Comparison of ENCODE assay signal across 8 cellular contexts in the genomic region with DNA sequence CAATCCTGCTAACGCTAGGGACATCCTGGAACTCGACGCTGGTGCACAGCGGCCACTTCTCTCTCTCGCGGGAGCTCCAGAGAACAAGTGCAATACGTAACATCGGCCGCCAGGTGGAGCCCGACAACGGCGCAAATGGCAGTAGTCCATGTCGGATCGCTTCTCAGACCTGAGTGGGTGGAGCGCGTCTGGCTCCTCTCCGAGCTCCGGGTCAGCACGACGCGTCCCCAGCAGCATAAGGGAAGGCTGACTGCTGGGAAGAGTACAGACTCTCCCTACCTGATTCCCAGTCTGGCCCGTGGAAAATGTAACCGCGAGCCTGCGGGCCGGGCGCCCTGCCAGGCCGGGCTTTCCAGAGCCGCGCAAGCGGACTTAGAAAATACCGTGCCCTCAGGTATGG.
DNase-seq lines count a peak whose midpoint lies in the region; ATAC-seq, FAIRE-seq and TF ChIP-seq lines count a peak whose summit lies in the region.
"Not testable (repeated sequence)": the region's sequence is repeated elsewhere in the genome, so short reads cannot be mapped to it uniquely, and the experiment has no call there.

No MANE protein-coding gene starts in this region.

- in situ Hi-C loops in IMR-90 (cut with MboI; ENCODE audit: low sequenced_read_pairs); GM12878 (cut with MboI): not testable (repeated sequence)

- H3K23ac ChIP-seq in IMR-90 (ENCODE audit: low read depth, low read length) = not testable (repeated sequence)

- WGBS in IMR-90 (ENCODE audit: extremely low coverage in 2 of 2, insufficient read length in 1 of 2), 2 experiments = no CpG with 5 or more reads among the region's 32 CpGs
- WGBS in GM12878 (ENCODE audit: insufficient coverage, insufficient replicate concordance, low lambda C conversion rate, missing lambda C conversion rate) = no CpG with 5 or more reads among the region's 32 CpGs

- BruUV-seq in HCT116 (replicated peaks; lab: Mats Ljungman, UMichigan); IMR-90 (replicated peaks; lab: Mats Ljungman, UMichigan); GM12878 (replicated peaks; lab: Mats Ljungman, UMichigan): not testable (repeated sequence)

- intact Hi-C loops in HCT116 (cut with micrococcal nuclease); IMR-90 (cut with micrococcal nuclease); GM12878 (cut with micrococcal nuclease; ENCODE audit: unreplicated experiment): not testable (repeated sequence)

- not testable (repeated sequence) for H3K56ac ChIP-seq in IMR-90 (ENCODE audit: extremely low read depth, insufficient read depth, low read length)

- not testable (repeated sequence) for H3K4me1 ChIP-seq in HCT116 (ENCODE audit: control insufficient read depth in 1 of 2, insufficient read depth in 2 of 2, low read length in 2 of 2); IMR-90 (ENCODE audit: control insufficient read depth, insufficient read depth, low read length); GM12878 (ENCODE audit: control insufficient read depth, insufficient read depth, low read length); keratinocyte (ENCODE audit: control insufficient read depth, extremely low read depth, insufficient read depth, low read length)

- POLR2A ChIA-PET in HCT116 (lab: Charles Lee); IMR-90 (lab: Charles Lee; ENCODE audit: unreplicated experiment); GM12878 (lab: Charles Lee): not testable (repeated sequence)

- H3K9me3 Mint-ChIP-seq in stimulated activated naive CD8-positive, alpha-beta T cell treated with anti-CD3 and anti-CD28 coated beads, Interleukin-15, amount 100 ng/mL, for 72 hours = not testable (repeated sequence)

- not testable (repeated sequence) for TF ChIP-seq RAD21 in HCT116 (IDR thresholded peaks at IDR 0.05; ENCODE audit: low read depth); IMR-90 (IDR thresholded peaks at IDR 0.05; ENCODE audit: low read length); GM12878 (IDR thresholded peaks at IDR 0.05; ENCODE audit: insufficient read depth, low read depth, low read length)

- not testable (repeated sequence) for H4K20me1 ChIP-seq in HCT116 (ENCODE audit: insufficient read depth); IMR-90 (ENCODE audit: insufficient read depth, low read length); GM12878 (ENCODE audit: control insufficient read depth, insufficient read depth); keratinocyte (ENCODE audit: control insufficient read depth, extremely low read depth, insufficient read depth, low read length)

- H3K79me1 ChIP-seq in IMR-90 (ENCODE audit: low read depth in 1 of 2, low read length in 2 of 2) = not testable (repeated sequence)

- H3K27me3 Mint-ChIP-seq in stimulated activated naive CD8-positive, alpha-beta T cell treated with anti-CD3 and anti-CD28 coated beads, Interleukin-15, amount 100 ng/mL, for 72 hours = not testable (repeated sequence)

- FAIRE-seq in GM12878 (lab: Jason Lieb, UNC) = peak; percentile 98
- peak; percentile 79 for FAIRE-seq in keratinocyte (lab: Jason Lieb, UNC)

- not testable (repeated sequence) for H2AK5ac ChIP-seq in IMR-90 (ENCODE audit: low read depth, low read length)

- not testable (repeated sequence) for H4K8ac ChIP-seq in IMR-90 (ENCODE audit: low read depth in 2 of 2, low read length in 2 of 2)

- ATAC-seq in GM18502 (IDR thresholded peaks at IDR 0.05; ENCODE audit: poor library complexity, unreplicated experiment) = peak; percentile 100
- ATAC-seq in GM19397 (IDR thresholded peaks at IDR 0.05; ENCODE audit: unreplicated experiment) = peak; percentile 100
- peak; percentile 100 for ATAC-seq in HCT116
- peak; percentile 100 for ATAC-seq in HG03095 (IDR thresholded peaks at IDR 0.05; ENCODE audit: unreplicated experiment)
- peak; percentile 100 for ATAC-seq in IMR-90 (ENCODE audit: low read depth)
- peak; percentile 99 for ATAC-seq in GM12878
- ATAC-seq in stimulated activated naive CD8-positive, alpha-beta T cell treated with anti-CD3 and anti-CD28 coated beads, Interleukin-15, amount 100 ng/mL, for 72 hours = peak; percentile 97

- not testable (repeated sequence) for H4K5ac ChIP-seq in IMR-90 (ENCODE audit: low read depth, low read length)

- H3K27me3 ChIP-seq in HCT116 (ENCODE audit: insufficient read depth, low read length); IMR-90 (ENCODE audit: control insufficient read depth, insufficient read depth, low read length); GM12878 (replicated peaks in 1 of 2; ENCODE audit: control insufficient read depth in 2 of 2, insufficient read depth in 2 of 2, low read length in 1 of 2); keratinocyte (ENCODE audit: control insufficient read depth, extremely low read depth, insufficient read depth, low read length): not testable (repeated sequence)

- H3K9me1 ChIP-seq in IMR-90 (ENCODE audit: insufficient read depth, low read length); keratinocyte (ENCODE audit: control insufficient read depth, extremely low read depth, insufficient read depth, low read length): not testable (repeated sequence)

- RAD21 ChIA-PET in HCT116 (lab: Charles Lee; ENCODE audit: low non-redundant PET in 1 of 2, low total read pairs in 2 of 2, uncharacterized antibody in 2 of 2, unreplicated experiment in 2 of 2); GM12878 (lab: Charles Lee; ENCODE audit: unreplicated experiment): not testable (repeated sequence)

- not testable (repeated sequence) for H3K14ac ChIP-seq in IMR-90 (replicated peaks; ENCODE audit: low read depth, low read length)

- H3K27ac ChIP-seq in HCT116 (ENCODE audit: low read depth, low read length); IMR-90 (ENCODE audit: insufficient read depth, low read length); GM12878 (ENCODE audit: control insufficient read depth, insufficient read depth); keratinocyte (ENCODE audit: control insufficient read depth, insufficient read depth, low read length): not testable (repeated sequence)

- not testable (repeated sequence) for H3K27ac Mint-ChIP-seq in stimulated activated naive CD8-positive, alpha-beta T cell treated with anti-CD3 and anti-CD28 coated beads, Interleukin-15, amount 100 ng/mL, for 72 hours

- H3K9me2 ChIP-seq in HCT116 (ENCODE audit: insufficient read depth) = not testable (repeated sequence)

- not testable (repeated sequence) for H3K18ac ChIP-seq in IMR-90 (ENCODE audit: low read depth, low read length)

- not testable (repeated sequence) for H3K79me2 ChIP-seq in HCT116 (ENCODE audit: insufficient read depth, low read length); GM12878 (ENCODE audit: control insufficient read depth, insufficient read depth, low read length); keratinocyte (ENCODE audit: control insufficient read depth, insufficient read depth, low read length)

- not testable (repeated sequence) for H2BK15ac ChIP-seq in IMR-90 (ENCODE audit: low read depth, low read length)

- not testable (repeated sequence) for H3K4me3 Mint-ChIP-seq in stimulated activated naive CD8-positive, alpha-beta T cell treated with anti-CD3 and anti-CD28 coated beads, Interleukin-15, amount 100 ng/mL, for 72 hours

- not testable (repeated sequence) for H4K91ac ChIP-seq in IMR-90 (ENCODE audit: insufficient read depth, low read depth, low read length)

- not testable (repeated sequence) for H2BK5ac ChIP-seq in IMR-90 (ENCODE audit: low read depth, low read length, poor library complexity, severe bottlenecking)

- TF ChIP-seq EP300 in GM12878 (IDR thresholded peaks at IDR 0.05; ENCODE audit: borderline replicate concordance in 1 of 2, control insufficient read depth in 1 of 2, low read depth in 2 of 2, low read length in 2 of 2) = not testable (repeated sequence)

- not testable (repeated sequence) for H2BK120ac ChIP-seq in IMR-90 (ENCODE audit: low read depth, low read length)

- not testable (repeated sequence) for H3K36me3 ChIP-seq in HCT116 (ENCODE audit: control insufficient read depth in 1 of 2, insufficient read depth in 2 of 2, low read length in 2 of 2); IMR-90 (ENCODE audit: control insufficient read depth, insufficient read depth, low read length); GM12878 (ENCODE audit: control insufficient read depth in 2 of 2, insufficient read depth in 2 of 2, low read length in 1 of 2); keratinocyte (ENCODE audit: control insufficient read depth in 2 of 2, extremely low read depth in 1 of 2, insufficient read depth in 2 of 2, low read length in 2 of 2)

- not testable (repeated sequence) for H2AFZ ChIP-seq in HCT116 (ENCODE audit: low read depth, low read length, poor library complexity, severe bottlenecking); IMR-90 (replicated peaks; ENCODE audit: low read length, poor library complexity); GM12878 (ENCODE audit: control insufficient read depth, low read depth, low read length); keratinocyte (ENCODE audit: control insufficient read depth, low read length)

- not testable (repeated sequence) for H2BK20ac ChIP-seq in IMR-90 (ENCODE audit: low read depth, low read length)

- not testable (repeated sequence) for H2AK9ac ChIP-seq in IMR-90 (replicated peaks; ENCODE audit: low read depth, low read length, poor library complexity)

- TF ChIP-seq POLR2A in HCT116 (IDR thresholded peaks at IDR 0.05; ENCODE audit: borderline replicate concordance, extremely low read depth, insufficient read depth, insufficient read length); IMR-90 (IDR thresholded peaks at IDR 0.05; ENCODE audit: low read depth, low read length); GM12878 (IDR thresholded peaks at IDR 0.05; ENCODE audit: low read depth, low read length): not testable (repeated sequence)

- SMC1A ChIA-PET in GM12878 (lab: Charles Lee; ENCODE audit: uncharacterized antibody, unreplicated experiment) = not testable (repeated sequence)

- CTCF ChIA-PET in HCT116 (lab: Charles Lee); IMR-90 (lab: Yijun Ruan, JAX); GM12878 (lab: Yijun Ruan, JAX): not testable (repeated sequence)

- dilution Hi-C loops in IMR-90 (cut with HindIII; ENCODE audit: low sequenced_read_pairs, unreplicated experiment); keratinocyte (cut with MboI; ENCODE audit: extremely low pct_ligation_motif_present, low sequenced_read_pairs): not testable (repeated sequence)

- not testable (repeated sequence) for H3K4me1 Mint-ChIP-seq in stimulated activated naive CD8-positive, alpha-beta T cell treated with anti-CD3 and anti-CD28 coated beads, Interleukin-15, amount 100 ng/mL, for 72 hours

- not testable (repeated sequence) for H3K9ac ChIP-seq in HCT116 (ENCODE audit: low read length); IMR-90 (ENCODE audit: low read depth, low read length); GM12878 (ENCODE audit: control insufficient read depth, insufficient read depth, low read length); keratinocyte (ENCODE audit: control insufficient read depth, extremely low read depth, insufficient read depth, low read length)

- not testable (repeated sequence) for H3K4ac ChIP-seq in IMR-90 (ENCODE audit: low read depth, low read length)

- H3K4me3 ChIP-seq in HCT116 (replicated peaks in 1 of 2; ENCODE audit: low read depth in 1 of 2, low read length in 2 of 2); IMR-90 (ENCODE audit: insufficient read depth, low read depth, low read length); GM12878; keratinocyte (ENCODE audit: control insufficient read depth in 2 of 3, extremely low read depth in 1 of 3, insufficient read depth in 2 of 3, low read depth in 1 of 3, low read length in 3 of 3): not testable (repeated sequence)

- H3K4me2 ChIP-seq in HCT116 (ENCODE audit: low read length); IMR-90 (ENCODE audit: low read depth, low read length); GM12878 (ENCODE audit: control insufficient read depth, insufficient read depth); keratinocyte (ENCODE audit: control insufficient read depth, extremely low read depth, insufficient read depth, low read depth, low read length): not testable (repeated sequence)

- DNase-seq in HCT116 (ENCODE audit: low read depth, low spot score); IMR-90; GM12878 (ENCODE audit: low read depth, low spot score); keratinocyte (ENCODE audit: low read depth, low spot score); stimulated activated naive CD8-positive, alpha-beta T cell treated with anti-CD3 and anti-CD28 coated beads, Interleukin-15, amount 100 ng/mL, for 72 hours: not testable (repeated sequence)

- not testable (repeated sequence) for TF ChIP-seq CTCF in HCT116 (IDR thresholded peaks at IDR 0.05 in 2 of 3, conservative IDR thresholded peaks at IDR 0.05 in 1 of 3; ENCODE audit: borderline replicate concordance in 1 of 3, insufficient read depth in 1 of 3, low read depth in 2 of 3, low read length in 2 of 3); IMR-90 (conservative IDR thresholded peaks at IDR 0.05; ENCODE audit: low read depth, low read length); GM12878 (IDR thresholded peaks at IDR 0.05 in 2 of 3, conservative IDR thresholded peaks at IDR 0.05 in 1 of 3; ENCODE audit: control insufficient read depth in 2 of 3, extremely low read depth in 1 of 3, insufficient read depth in 1 of 3, low read depth in 3 of 3, low read length in 3 of 3); keratinocyte (optimal IDR thresholded peaks at IDR 0.05 in 1 of 3, IDR thresholded peaks at IDR 0.05 in 1 of 3, conservative IDR thresholded peaks at IDR 0.05 in 1 of 3; ENCODE audit: extremely low read depth in 1 of 3, insufficient read depth in 2 of 3, low read length in 3 of 3)

- H3K9me3 ChIP-seq in HCT116 (ENCODE audit: control insufficient read depth in 1 of 2, insufficient read depth in 1 of 2, low read depth in 1 of 2, low read length in 2 of 2); IMR-90 (ENCODE audit: control insufficient read depth, insufficient read depth, low read length); GM12878 (replicated peaks; ENCODE audit: control insufficient read depth, insufficient read depth, low read length); keratinocyte (ENCODE audit: control insufficient read depth, low read depth, low read length): not testable (repeated sequence)
